Comparison of ENCODE assay signal across 8 cellular contexts in genomic region chr7:4753610-4754432, GRCh38. TPM values are rescaled to one million over a fixed set of nuclear protein-coding genes. Genes with fewer than 3 reads are reported as not detected.
A peak's percentile ranks its signal among the peaks of the same experiment; 100 is the strongest.
DNase-seq lines count a peak whose midpoint lies in the region; ATAC-seq and TF ChIP-seq lines count a peak whose summit lies in the region.

No MANE protein-coding gene starts in this region.

- DNase-seq in CD4-positive, alpha-beta memory T cell = peak; percentile 77 to 79 (median 78)
- peak; percentile 73 for DNase-seq in activated T-helper 1 cell treated with anti-CD3 and anti-CD28 coated beads, Interleukin-12 subunit alpha, Interleukin-12 subunit beta, Interleukin-2, Interleukin-4 antibody, amounts not matched to agents 30 ng/mL and 10 ng/mL and 1 ng/mL, durations not matched to agents 14 hours and 24 hours and 36 hours (ENCODE audit: low spot score)
- DNase-seq in fibroblast of pulmonary artery (ENCODE audit: low read depth) (peak; percentile 58), nucleus accumbens (lab: John Stamatoyannopoulos, UW) (peak in 51 of 56 donors; percentile 13 to 84 (median 54)), suprapubic skin (ENCODE audit: low spot score in 2 of 2) (peak in 1 of 2 donors; percentile 86)

- H3K27me3 ChIP-seq in CD4-positive, alpha-beta memory T cell (ENCODE audit: insufficient read depth, low read length) = no peaks in the 10 kb centered on the region
- H3K27me3 ChIP-seq in suprapubic skin = no peaks in the 10 kb centered on the region

- peaks cover 42% of the 10 kb centered on the region for H3K36me3 ChIP-seq in CD4-positive, alpha-beta memory T cell (ENCODE audit: insufficient read depth, low read length)
- H3K36me3 ChIP-seq in suprapubic skin = peaks cover 60% of the 10 kb centered on the region

- POLR2A ChIA-PET in CD4-positive, alpha-beta memory T cell (lab: Charles Lee; ENCODE audit: partially characterized antibody) = interaction anchor here (1.0 to 5.2 kb wide), 3 partner anchors 8 to 112 kb away, joined by 3 to 24 read pairs (median 6); partner anchors contain the start of gene AP5Z1

- peak overlapping the region in 6 of 7 donors; percentile 22 to 77 (median 42) for H3K27ac Mint-ChIP-seq in CD4-positive, alpha-beta memory T cell
- H3K27ac Mint-ChIP-seq in activated T-helper 1 cell treated with anti-CD3 and anti-CD28 coated beads, Interleukin-12 subunit alpha, Interleukin-12 subunit beta, Interleukin-2, Interleukin-4 antibody, amounts not matched to agents 30 ng/mL and 10 ng/mL and 1 ng/mL, durations not matched to agents 14 hours and 24 hours and 36 hours = no peak overlapping the region

- intact Hi-C loops in CD4-positive, alpha-beta memory T cell (cut with micrococcal nuclease) = loop anchor here (1.0 kb wide), 3 partner anchors 9 to 143 kb away; no protein-coding TSS in a partner anchor
- intact Hi-C loops in activated T-helper 1 cell treated with anti-CD3 and anti-CD28 coated beads, Interleukin-12 subunit alpha, Interleukin-12 subunit beta, Interleukin-2, Interleukin-4 antibody, amounts not matched to agents 30 ng/mL and 10 ng/mL and 1 ng/mL, durations not matched to agents 14 hours and 24 hours and 36 hours (cut with micrococcal nuclease) = loop anchor here (1.0 kb wide), 4 partner anchors 8 to 144 kb away; no protein-coding TSS in a partner anchor

- H3K4me1 ChIP-seq in CD4-positive, alpha-beta memory T cell (ENCODE audit: insufficient read depth, low read length) = peaks cover 23% of the 10 kb centered on the region
- H3K4me1 ChIP-seq in suprapubic skin = peaks cover 9% of the 10 kb centered on the region

- peaks cover 3 to 23% of the 10 kb centered on the region in 2 donors for H3K36me3 Mint-ChIP-seq in CD4-positive, alpha-beta memory T cell
- H3K36me3 Mint-ChIP-seq in activated T-helper 1 cell treated with anti-CD3 and anti-CD28 coated beads, Interleukin-12 subunit alpha, Interleukin-12 subunit beta, Interleukin-2, Interleukin-4 antibody, amounts not matched to agents 30 ng/mL and 10 ng/mL and 1 ng/mL, durations not matched to agents 14 hours and 24 hours and 36 hours (ENCODE audit: low read depth) = peaks cover 17% of the 10 kb centered on the region

- no peak overlapping the region for H3K4me3 ChIP-seq in CD4-positive, alpha-beta memory T cell (ENCODE audit: low read length in 2 of 2)
- H3K4me3 ChIP-seq in fibroblast of pulmonary artery (replicated peaks; ENCODE audit: low read depth, low read length) (no peak overlapping the region), suprapubic skin (no peak overlapping the region)

- no peak for TF ChIP-seq POLR2A in suprapubic skin (IDR thresholded peaks at IDR 0.05)

- no peak overlapping the region for H3K27ac ChIP-seq in CD4-positive, alpha-beta memory T cell (ENCODE audit: low read depth, low read length)
- no peak overlapping the region for H3K27ac ChIP-seq in suprapubic skin

- ATAC-seq in GM19395 (IDR thresholded peaks at IDR 0.05; ENCODE audit: unreplicated experiment) = peak; percentile 83
- ATAC-seq in HG03457 (IDR thresholded peaks at IDR 0.05; ENCODE audit: unreplicated experiment) = peak; percentile 75

- H3K27me3 Mint-ChIP-seq in CD4-positive, alpha-beta memory T cell = no peaks in the 10 kb centered on the region
- no peaks in the 10 kb centered on the region for H3K27me3 Mint-ChIP-seq in activated T-helper 1 cell treated with anti-CD3 and anti-CD28 coated beads, Interleukin-12 subunit alpha, Interleukin-12 subunit beta, Interleukin-2, Interleukin-4 antibody, amounts not matched to agents 30 ng/mL and 10 ng/mL and 1 ng/mL, durations not matched to agents 14 hours and 24 hours and 36 hours (ENCODE audit: insufficient read depth)

- 79% methylated on average over 10 of the region's 30 CpGs for WGBS in suprapubic skin

- H3K4me1 Mint-ChIP-seq in CD4-positive, alpha-beta memory T cell = peaks cover 11 to 25% (median 15%) of the 10 kb centered on the region in 4 donors
- H3K4me1 Mint-ChIP-seq in activated T-helper 1 cell treated with anti-CD3 and anti-CD28 coated beads, Interleukin-12 subunit alpha, Interleukin-12 subunit beta, Interleukin-2, Interleukin-4 antibody, amounts not matched to agents 30 ng/mL and 10 ng/mL and 1 ng/mL, durations not matched to agents 14 hours and 24 hours and 36 hours (ENCODE audit: low read depth) = peaks cover 8% of the 10 kb centered on the region

- peak overlapping the region in 1 of 8 donors; percentile 29 for H3K4me3 Mint-ChIP-seq in CD4-positive, alpha-beta memory T cell
- no peak overlapping the region for H3K4me3 Mint-ChIP-seq in activated T-helper 1 cell treated with anti-CD3 and anti-CD28 coated beads, Interleukin-12 subunit alpha, Interleukin-12 subunit beta, Interleukin-2, Interleukin-4 antibody, amounts not matched to agents 30 ng/mL and 10 ng/mL and 1 ng/mL, durations not matched to agents 14 hours and 24 hours and 36 hours

- H3K9me3 ChIP-seq in CD4-positive, alpha-beta memory T cell (ENCODE audit: control insufficient read depth in 1 of 2, low read length in 2 of 2) = no peaks in the 10 kb centered on the region
- no peaks in the 10 kb centered on the region for H3K9me3 ChIP-seq in suprapubic skin

- H3K9me3 Mint-ChIP-seq in CD4-positive, alpha-beta memory T cell = no peaks in the 10 kb centered on the region
- H3K9me3 Mint-ChIP-seq in activated T-helper 1 cell treated with anti-CD3 and anti-CD28 coated beads, Interleukin-12 subunit alpha, Interleukin-12 subunit beta, Interleukin-2, Interleukin-4 antibody, amounts not matched to agents 30 ng/mL and 10 ng/mL and 1 ng/mL, durations not matched to agents 14 hours and 24 hours and 36 hours = no peaks in the 10 kb centered on the region

- TF ChIP-seq EP300 in suprapubic skin (IDR thresholded peaks at IDR 0.05) = no peak

- CTCF ChIA-PET in CD4-positive, alpha-beta memory T cell (lab: Charles Lee; ENCODE audit: partially characterized antibody) = interaction anchor here (0.6 to 3.7 kb wide), 12 partner anchors 9 to 143 kb away, joined by 3 to 27 read pairs (median 5); partner anchors contain the start of genes AP5Z1 and FOXK1

- TF ChIP-seq CTCF in fibroblast of pulmonary artery (IDR thresholded peaks at IDR 0.05; ENCODE audit: low read length, missing control alignments) = peak; percentile 80
- TF ChIP-seq CTCF in suprapubic skin (IDR thresholded peaks at IDR 0.05) = peak; percentile 82 to 83

TF ChIP-seq in PFSK-1, 5 proteins besides CTCF, POLR2A, EP300 and RAD21:
- TF ChIP-seq REST (IDR thresholded peaks at IDR 0.05; ENCODE audit: insufficient read depth in 1 of 2, low read depth in 2 of 2, low read length in 2 of 2) (no peak), FOXP2 (optimal IDR thresholded peaks at IDR 0.05; ENCODE audit: borderline replicate concordance, extremely low read depth, extremely low read length, insufficient read depth) (peak; percentile 31)

RNA-seq across cellular contexts. Expression of gene AP5Z1, which starts 21.6 kb away (rescaled TPM):
- 100 to 1,000 TPM; 100 to 103 TPM for total RNA-seq in CD4-positive, alpha-beta memory T cell
- polyA plus RNA-seq in CD4-positive, alpha-beta memory T cell = 10 to 100 TPM; 29.1 to 40.6 TPM
- polyA plus RNA-seq in PFSK-1 (2012; ENCODE audit: insufficient read length, low read depth) = 135 TPM
- total RNA-seq in activated T-helper 1 cell treated with anti-CD3 and anti-CD28 coated beads, Interleukin-12 subunit alpha, Interleukin-12 subunit beta, Interleukin-2, Interleukin-4 antibody, amounts not matched to agents 30 ng/mL and 10 ng/mL and 1 ng/mL, durations not matched to agents 14 hours and 24 hours and 36 hours = 55.9 and 56.8 TPM in 2 replicates
- total RNA-seq in suprapubic skin = 10 to 100 TPM; 26.2 to 81.2 (median 52.2) TPM
